ENCODE assay signal across 8 cellular contexts in the genomic region with DNA sequence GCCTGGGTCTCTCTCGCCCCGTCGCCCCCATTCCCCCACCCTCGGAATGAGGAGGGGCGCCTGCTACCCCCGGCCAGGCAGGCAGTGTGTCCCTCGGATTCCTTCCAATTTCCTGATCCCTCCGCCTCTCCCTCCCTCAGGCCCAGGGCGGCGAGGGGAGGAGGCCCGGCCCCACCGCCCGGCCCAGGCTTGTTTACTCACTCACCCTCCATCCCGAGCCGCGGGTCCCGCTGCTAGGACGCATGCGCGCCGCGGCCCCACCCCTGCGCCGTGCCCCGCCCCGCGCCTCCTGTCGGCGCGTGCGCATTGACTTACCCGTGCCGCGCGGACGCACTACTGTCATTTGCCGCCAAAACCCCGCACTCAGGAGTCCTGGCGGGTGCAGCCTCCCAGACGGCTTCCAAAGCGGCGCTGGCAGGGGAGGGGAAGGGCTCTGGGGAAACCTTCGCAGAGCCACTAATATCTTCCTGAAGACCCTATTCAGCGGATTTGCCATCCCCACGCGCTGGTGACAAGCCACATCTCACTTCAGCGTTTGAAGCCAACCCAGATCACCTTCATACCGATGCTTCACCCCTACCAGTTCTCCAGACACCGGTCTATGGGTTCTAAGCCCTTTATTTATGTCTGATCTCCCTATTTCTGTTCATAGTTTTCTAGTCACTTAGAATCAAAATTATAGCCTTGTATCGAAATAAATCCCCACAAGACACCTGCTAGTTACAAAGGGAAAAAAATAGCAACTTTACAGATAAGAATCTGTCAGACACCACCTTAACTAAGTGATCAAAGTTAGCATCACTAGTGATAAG. TPM values are rescaled to one million over a fixed set of nuclear protein-coding genes. Genes with fewer than 3 reads are reported as not detected.
A peak's percentile ranks its signal among the peaks of the same experiment; 100 is the strongest.
DNase-seq lines count a peak whose midpoint lies in the region; ATAC-seq and TF ChIP-seq lines count a peak whose summit lies in the region.

Gene EZH1 (minus strand): TSS at position 235 of the 812 bp plus-strand sequence. CDS start 16,099 bp downstream, outside the sequence.

- H3K23ac ChIP-seq in IMR-90 (ENCODE audit: low read depth, low read length) = peak within 1 kb of the TSS; percentile 87

- H4K20me1 ChIP-seq in IMR-90 (ENCODE audit: insufficient read depth, low read length) = no peaks in the 10 kb centered on the region

- H3K4me1 ChIP-seq in IMR-90 (ENCODE audit: control insufficient read depth, insufficient read depth, low read length) (peaks cover 5% of the 10 kb centered on the region; the same call in 1 of the 2 replicates), mononuclear cell (ENCODE audit: insufficient read depth, low read length) (peaks cover 25% of the 10 kb centered on the region)

- ATAC-seq in GM21423 (IDR thresholded peaks at IDR 0.05; ENCODE audit: unreplicated experiment) (peak; percentile 76), IMR-90 (ENCODE audit: low read depth) (peak; percentile 98)

- peak within 1 kb of the TSS; percentile 99 for H2AFZ ChIP-seq in IMR-90 (replicated peaks; ENCODE audit: low read length, poor library complexity)

- POLR2A ChIA-PET in IMR-90 (lab: Charles Lee; ENCODE audit: unreplicated experiment) = no interaction called here

- no peak for TF ChIP-seq RAD21 in IMR-90 (IDR thresholded peaks at IDR 0.05; ENCODE audit: low read length)

- H3K9me3 ChIP-seq in IMR-90 (ENCODE audit: control insufficient read depth, insufficient read depth, low read length) (no peaks in the 10 kb centered on the region), mononuclear cell (ENCODE audit: low read depth, low read length) (no peaks in the 10 kb centered on the region)

- peaks cover 12 to 35% of the 10 kb centered on the region in 2 experiments for H3K79me1 ChIP-seq in IMR-90 (ENCODE audit: low read depth in 1 of 2, low read length in 2 of 2)

- H2BK5ac ChIP-seq in IMR-90 (ENCODE audit: low read depth, low read length, poor library complexity, severe bottlenecking) = peak within 1 kb of the TSS; percentile 77

- no peak within 1 kb of the TSS for H2BK20ac ChIP-seq in IMR-90 (ENCODE audit: low read depth, low read length)

- H3K27ac ChIP-seq in IMR-90 (ENCODE audit: insufficient read depth, low read length) = peak within 1 kb of the TSS; percentile 83

- peaks cover 10% of the 10 kb centered on the region; the same call in 1 of the 2 replicates for H3K27me3 ChIP-seq in IMR-90 (ENCODE audit: control insufficient read depth, insufficient read depth, low read length)
- no peaks in the 10 kb centered on the region for H3K27me3 ChIP-seq in mononuclear cell (ENCODE audit: insufficient read depth, low read length)

- 10% methylated on average over 14 of the region's 50 CpGs; no CpG with 5 or more reads in 1 of the 2 experiments for WGBS in IMR-90 (ENCODE audit: extremely low coverage in 2 of 2, insufficient read length in 1 of 2), 2 experiments

- DNase-seq in Caki2 (ENCODE audit: low read depth) = peak; percentile 91
- DNase-seq in IMR-90 = peak; percentile 86
- DNase-seq in OCI-M2 (lab: John Stamatoyannopoulos, UW; ENCODE audit: unreplicated experiment) = peak; percentile 42
- DNase-seq in activated T-cell treated with anti-CD3 and anti-CD28 coated beads for 4 hours = peak; percentile 87
- DNase-seq in epithelial cell of esophagus (ENCODE audit: low read depth) = peak; percentile 91
- DNase-seq in stimulated activated CD8-positive, alpha-beta memory T cell treated with anti-CD3 and anti-CD28 coated beads, Interleukin-2, amount 100 ng/mL, for 48 hours (ENCODE audit: low read depth in 2 of 2) = peak; percentile 87 to 89

- in situ Hi-C loops in Caki2 (cut with HindIII; ENCODE audit: low pct_unique_long_range_greater_than_20kb, low sequenced_read_pairs) = loop anchor here (25.0 kb wide), 1 partner anchor 133 kb away; the partner anchor contains the start of genes RETREG3 and TUBG1
- in situ Hi-C loops in IMR-90 (cut with MboI; ENCODE audit: low sequenced_read_pairs) = no loop called here

- peak; percentile 60 for TF ChIP-seq POLR2A in IMR-90 (IDR thresholded peaks at IDR 0.05; ENCODE audit: low read depth, low read length)

- peak within 1 kb of the TSS; percentile 73 for H4K91ac ChIP-seq in IMR-90 (ENCODE audit: insufficient read depth, low read depth, low read length)

- peak within 1 kb of the TSS; percentile 20 for H3K18ac ChIP-seq in IMR-90 (ENCODE audit: low read depth, low read length)

- peak within 1 kb of the TSS; percentile 91 for H4K8ac ChIP-seq in IMR-90 (ENCODE audit: low read depth in 2 of 2, low read length in 2 of 2)

- peak within 1 kb of the TSS; percentile 65 for H4K5ac ChIP-seq in IMR-90 (ENCODE audit: low read depth, low read length)

- peak within 1 kb of the TSS; percentile 97 for H3K4me2 ChIP-seq in IMR-90 (ENCODE audit: low read depth, low read length)

- H3K14ac ChIP-seq in IMR-90 (replicated peaks; ENCODE audit: low read depth, low read length) = peak within 1 kb of the TSS; percentile 91

- peak within 1 kb of the TSS; percentile 61 for H3K56ac ChIP-seq in IMR-90 (ENCODE audit: extremely low read depth, insufficient read depth, low read length)

- intact Hi-C loops in IMR-90 (cut with micrococcal nuclease) = no loop called here

- dilution Hi-C loops in IMR-90 (cut with HindIII; ENCODE audit: low sequenced_read_pairs, unreplicated experiment) = no loop called here

- CTCF ChIA-PET in IMR-90 (lab: Yijun Ruan, JAX) = no interaction called here

- BruUV-seq in IMR-90 (replicated peaks; lab: Mats Ljungman, UMichigan) = no TSS peak

- H3K9ac ChIP-seq in IMR-90 (ENCODE audit: low read depth, low read length) = peak within 1 kb of the TSS; percentile 84

- H3K4me3 ChIP-seq in IMR-90 (ENCODE audit: insufficient read depth, low read depth, low read length) = peak within 1 kb of the TSS; percentile 75
- peak within 1 kb of the TSS; percentile 69 for H3K4me3 ChIP-seq in epithelial cell of esophagus (ENCODE audit: low read length)
- H3K4me3 ChIP-seq in mononuclear cell (ENCODE audit: low read length) = peak within 1 kb of the TSS; percentile 56

- H2AK9ac ChIP-seq in IMR-90 (replicated peaks; ENCODE audit: low read depth, low read length, poor library complexity) = peak within 1 kb of the TSS; percentile 95

- TF ChIP-seq CTCF in IMR-90 (conservative IDR thresholded peaks at IDR 0.05; ENCODE audit: low read depth, low read length) (no peak), epithelial cell of esophagus (IDR thresholded peaks at IDR 0.05; ENCODE audit: insufficient read depth, low read depth, low read length, missing control alignments) (no peak)

- peaks cover 8% of the 10 kb centered on the region; the same call in 1 of the 2 replicates for H3K9me1 ChIP-seq in IMR-90 (ENCODE audit: insufficient read depth, low read length)

- no peak within 1 kb of the TSS; the same call in 2 of the 3 replicates for H2BK15ac ChIP-seq in IMR-90 (ENCODE audit: low read depth, low read length)

- H2AK5ac ChIP-seq in IMR-90 (ENCODE audit: low read depth, low read length) = peak within 1 kb of the TSS; percentile 84

- H3K36me3 ChIP-seq in IMR-90 (ENCODE audit: control insufficient read depth, insufficient read depth, low read length) = no peaks in the 10 kb centered on the region

- peak within 1 kb of the TSS; percentile 86 for H3K4ac ChIP-seq in IMR-90 (ENCODE audit: low read depth, low read length)

- H2BK120ac ChIP-seq in IMR-90 (ENCODE audit: low read depth, low read length) = peak within 1 kb of the TSS; percentile 68; the same call in 1 of the 2 replicates

TF ChIP-seq in IMR-90, 13 proteins besides CTCF, POLR2A, EP300 and RAD21:
- peak; percentile 11; the same call in 1 of the 2 replicates for TF ChIP-seq MXI1 (IDR thresholded peaks at IDR 0.05; ENCODE audit: borderline replicate concordance, low read depth, low read length)
- no peak for TF ChIP-seq CEBPB (IDR thresholded peaks at IDR 0.05; ENCODE audit: low read depth, low read length)
- TF ChIP-seq FOS (IDR thresholded peaks at IDR 0.05; ENCODE audit: low read depth, low read length) = no peak
- TF ChIP-seq, protein P1, sequence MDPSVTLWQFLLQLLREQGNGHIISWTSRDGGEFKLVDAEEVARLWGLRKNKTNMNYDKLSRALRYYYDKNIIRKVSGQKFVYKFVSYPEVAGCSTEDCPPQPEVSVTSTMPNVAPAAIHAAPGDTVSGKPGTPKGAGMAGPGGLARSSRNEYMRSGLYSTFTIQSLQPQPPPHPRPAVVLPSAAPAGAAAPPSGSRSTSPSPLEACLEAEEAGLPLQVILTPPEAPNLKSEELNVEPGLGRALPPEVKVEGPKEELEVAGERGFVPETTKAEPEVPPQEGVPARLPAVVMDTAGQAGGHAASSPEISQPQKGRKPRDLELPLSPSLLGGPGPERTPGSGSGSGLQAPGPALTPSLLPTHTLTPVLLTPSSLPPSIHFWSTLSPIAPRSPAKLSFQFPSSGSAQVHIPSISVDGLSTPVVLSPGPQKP (IDR thresholded peaks at IDR 0.05; ENCODE audit: borderline replicate concordance, low read depth, low read length) = no peak
- TF ChIP-seq BHLHE40 (IDR thresholded peaks at IDR 0.05; ENCODE audit: low read depth, low read length) = peak; percentile 58; the same call in 1 of the 2 replicates
- no peak for TF ChIP-seq SMC3 (IDR thresholded peaks at IDR 0.05; ENCODE audit: low read depth, low read length)
- TF ChIP-seq, protein P2, sequence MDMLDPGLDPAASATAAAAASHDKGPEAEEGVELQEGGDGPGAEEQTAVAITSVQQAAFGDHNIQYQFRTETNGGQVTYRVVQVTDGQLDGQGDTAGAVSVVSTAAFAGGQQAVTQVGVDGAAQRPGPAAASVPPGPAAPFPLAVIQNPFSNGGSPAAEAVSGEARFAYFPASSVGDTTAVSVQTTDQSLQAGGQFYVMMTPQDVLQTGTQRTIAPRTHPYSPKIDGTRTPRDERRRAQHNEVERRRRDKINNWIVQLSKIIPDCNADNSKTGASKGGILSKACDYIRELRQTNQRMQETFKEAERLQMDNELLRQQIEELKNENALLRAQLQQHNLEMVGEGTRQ (IDR thresholded peaks at IDR 0.05; ENCODE audit: low read depth, low read length) = no peak; the same call in 1 of the 2 replicates
- no peak for TF ChIP-seq RFX5 (IDR thresholded peaks at IDR 0.05; ENCODE audit: low read depth, low read length)
- TF ChIP-seq CHD1 (IDR thresholded peaks at IDR 0.05; ENCODE audit: low read depth, low read length) = no peak
- TF ChIP-seq MAFK (IDR thresholded peaks at IDR 0.05; ENCODE audit: low read depth, low read length) = no peak
- no peak for TF ChIP-seq NFE2L2 (IDR thresholded peaks at IDR 0.05; ENCODE audit: low read depth, low read length)
- TF ChIP-seq MAZ (IDR thresholded peaks at IDR 0.05; ENCODE audit: borderline replicate concordance, low read depth, low read length) = peak; percentile 88; the same call in 1 of the 2 replicates
- no peak for TF ChIP-seq RCOR1 (IDR thresholded peaks at IDR 0.05; ENCODE audit: insufficient replicate concordance, low read length)

RNA-seq across cellular contexts. Expression of gene EZH1, which starts in this region (rescaled TPM):
- total RNA-seq in Caki2 (2014; rRNA removed; shearing (Covaris generic); ENCODE audit: low replicate concordance) = 8.2 and 21.3 TPM in 2 replicates
- total RNA-seq in IMR-90 (2012; rRNA removed) (17.6 and 18.6 TPM in 2 replicates), mononuclear cell (80.9 TPM)
- polyA plus RNA-seq in IMR-90 (2012; rRNA removed) = 21.1 and 27.3 TPM in 2 replicates
- 5.7 and 10.6 TPM in 2 replicates for polyA plus RNA-seq in IMR-90 (2012; cell fraction: cytosol; rRNA removed)
- polyA plus RNA-seq in IMR-90 (2012; cell fraction: nucleus; rRNA removed; ENCODE audit: low replicate concordance) = 83.6 and 145 TPM in 2 replicates

Comparison
In these comparisons a context has a peak if more than half of its experiments do, and no peak if none do; other contexts are left out.
1. Peak in every context shown above with its lines: DNase-seq, ATAC-seq, H3K4me3 ChIP-seq and H3K27ac ChIP-seq.